ENCODE assay signal across 22 cellular contexts in genomic region chr12:104689630-104690029, GRCh38.
DNase-seq lines count a peak whose midpoint lies in the region; ATAC-seq, FAIRE-seq and TF ChIP-seq lines count a peak whose summit lies in the region.
"Had no signal": no experiment of that assay in that cellular context is flagged by ENCODE, and none has a peak within 500 bp of the region (broad histone marks: within the 10 kb centered on the region; RNA-seq: fewer than 3 reads in every experiment).

No MANE protein-coding gene starts in this region.

- H4K20me1 ChIP-seq in HepG2 (ENCODE audit: insufficient read depth, low read length), result no peaks in the 10 kb centered on the region

- POLR2A ChIA-PET in HepG2 (lab: Yijun Ruan, JAX), result no interaction called here

- H3K79me2 ChIP-seq in HepG2 (ENCODE audit: insufficient read depth, low read length), result no peaks in the 10 kb centered on the region

- H3K27ac ChIP-seq in right lobe of liver (no peak overlapping the region), HepG2 (ENCODE audit: extremely low read length, insufficient read depth, low read length) (no peak overlapping the region)
- H3K27ac ChIP-seq: brain microvascular endothelial cell, colonic mucosa, ovary had no signal

- H3K4me1 Mint-ChIP-seq in effector memory CD8-positive, alpha-beta T cell (ENCODE audit: low read depth in 2 of 2), result peaks cover 60 to 80% of the 10 kb centered on the region in 2 donors

- no peak overlapping the region for H3K9ac ChIP-seq in HepG2 (ENCODE audit: insufficient read depth, low read depth, low read length)

- H3K4me2 ChIP-seq in HepG2 (ENCODE audit: low read depth, low read length), result no peak overlapping the region

- ATAC-seq in right lobe of liver, result peak in 3 of 4 donors; percentile 53 to 60 (median 55)
- ATAC-seq in HepG2, result no peak
- ATAC-seq in effector memory CD8-positive, alpha-beta T cell (replicated peaks), result no peak
- ATAC-seq in left colon, result no peak
- ATAC-seq: K562, WTC11 had no signal

- no peaks in the 10 kb centered on the region for H3K27me3 Mint-ChIP-seq in effector memory CD8-positive, alpha-beta T cell

- TF ChIP-seq POLR2A in right lobe of liver (IDR thresholded peaks at IDR 0.05) (no peak), HepG2 (IDR thresholded peaks at IDR 0.05; ENCODE audit: insufficient read depth in 1 of 2, low read depth in 2 of 2, low read length in 2 of 2) (no peak)

- DNase-seq in SIG-M5 treated with dmso at 0.1 percent for 504 hours (lab: John Stamatoyannopoulos, UW; ENCODE audit: unreplicated experiment) (peak; percentile 37), SIG-M5 (lab: John Stamatoyannopoulos, UW) (no peak), right lobe of liver (no peak), HepG2 (ENCODE audit: low spot score) (no peak), DMS53 (lab: John Stamatoyannopoulos, UW) (no peak), iPS-NIHi11 (ENCODE audit: low spot score) (no peak), left colon (no peak)
- DNase-seq in effector memory CD8-positive, alpha-beta T cell, result no peak
- DNase-seq: 8988T; brain microvascular endothelial cell; Calu3; colonic mucosa; NCI-H1105 treated with DMSO at 0.1 percent for 48 hours; NCI-H524; ovary; right cardiac atrium; stimulated activated CD4-positive, alpha-beta T cell treated with anti-CD3 and anti-CD28 coated beads, Interleukin-15, amount 100 ng/mL, for 24 hours had no signal

- peak overlapping the region; percentile 11 to 96 for H3K27ac Mint-ChIP-seq in effector memory CD8-positive, alpha-beta T cell
- H3K27ac Mint-ChIP-seq: WTC11 had no signal

- H3K36me3 Mint-ChIP-seq in effector memory CD8-positive, alpha-beta T cell (ENCODE audit: insufficient read depth), result peaks cover 9% of the 10 kb centered on the region

- intact Hi-C loops in right lobe of liver (cut with DNase I) (no loop called here), HepG2 (cut with micrococcal nuclease; ENCODE audit: unreplicated experiment) (no loop called here), left colon (cut with DNase I, micrococcal nuclease) (no loop called here)

- 53% methylated on average over 3 of the region's 4 CpGs for WGBS in right lobe of liver (ENCODE audit: insufficient coverage, low coverage, low lambda C conversion rate, missing lambda C conversion rate)
- WGBS in HepG2 (ENCODE audit: low lambda C conversion rate), result 16% methylated on average over 4 of the region's 4 CpGs

- H3K9me3 ChIP-seq in right lobe of liver, result no peaks in the 10 kb centered on the region
- H3K9me3 ChIP-seq in HepG2 (ENCODE audit: low read length), result no peaks in the 10 kb centered on the region
- H3K9me3 ChIP-seq: colonic mucosa, HAP-1, ovary had no signal

- H3K4me1 ChIP-seq in right lobe of liver (no peaks in the 10 kb centered on the region), HepG2 (ENCODE audit: insufficient read depth, low read length) (no peaks in the 10 kb centered on the region)
- H3K4me1 ChIP-seq: colonic mucosa, HAP-1 had no signal

- H3K27me3 ChIP-seq in right lobe of liver, result no peaks in the 10 kb centered on the region
- H3K27me3 ChIP-seq in HepG2 (ENCODE audit: control insufficient read depth in 1 of 2, insufficient read depth in 2 of 2, low read length in 2 of 2), result peaks cover 3 to 5% of the 10 kb centered on the region in 2 experiments; a peak in 3 of 5 replicates
- H3K27me3 ChIP-seq: brain microvascular endothelial cell, colonic mucosa, ovary had no signal

- FAIRE-seq in HepG2 (lab: Jason Lieb, UNC), result no peak
- FAIRE-seq: GM18507, urothelium cell line had no signal

- H3K4me3 ChIP-seq in right lobe of liver (no peak overlapping the region), HepG2 (replicated peaks in 1 of 3; ENCODE audit: insufficient read depth in 1 of 3, low read depth in 2 of 3, low read length in 3 of 3) (no peak overlapping the region)
- H3K4me3 ChIP-seq: colonic mucosa, HAP-1, K562, ovary had no signal

- CTCF ChIA-PET in HepG2 (lab: Yijun Ruan, JAX; ENCODE audit: low intra/inter-chr PET ratio, low total read pairs), result no interaction called here

- TF ChIP-seq EP300 in HepG2 (IDR thresholded peaks at IDR 0.05; ENCODE audit: low read depth in 2 of 2, low read length in 2 of 2) (no peak), HepG2 (CRISPR knock-in tag; IDR thresholded peaks at IDR 0.05; ENCODE audit: borderline replicate concordance) (no peak)

- TF ChIP-seq CTCF in right lobe of liver (IDR thresholded peaks at IDR 0.05) (no peak), HepG2 (CRISPR knock-in tag; IDR thresholded peaks at IDR 0.05) (no peak)

- TF ChIP-seq RAD21 in HepG2 (CRISPR knock-in tag; IDR thresholded peaks at IDR 0.05), result no peak

- BruUV-seq in HepG2 (replicated peaks; lab: Mats Ljungman, UMichigan), result no TSS peak

- in situ Hi-C loops in HepG2 (cut with HindIII; ENCODE audit: extremely low pct_ligation_motif_present, low pct_unique_long_range_greater_than_20kb), result no loop called here

- H3K9me3 Mint-ChIP-seq in effector memory CD8-positive, alpha-beta T cell, result no peaks in the 10 kb centered on the region

- no peak overlapping the region for H2AFZ ChIP-seq in HepG2 (ENCODE audit: low read length)

- H3K36me3 ChIP-seq in right lobe of liver (no peaks in the 10 kb centered on the region), HepG2 (replicated peaks in 1 of 2; ENCODE audit: control insufficient read depth in 1 of 2, insufficient read depth in 2 of 2, low read length in 2 of 2) (no peaks in the 10 kb centered on the region)
- H3K36me3 ChIP-seq: brain microvascular endothelial cell, colonic mucosa, HAP-1, ovary had no signal

- H3K4me3 Mint-ChIP-seq in effector memory CD8-positive, alpha-beta T cell, result no peak overlapping the region
- H3K4me3 Mint-ChIP-seq: WTC11 had no signal

TF ChIP-seq in HepG2, 621 proteins besides CTCF, POLR2A, EP300 and RAD21 (continues in another document):
- TF ChIP-seq ZEB1 (IDR thresholded peaks at IDR 0.05; ENCODE audit: insufficient replicate concordance, low read depth), result no peak
- no peak for TF ChIP-seq POLR2AphosphoS5 (IDR thresholded peaks at IDR 0.05; ENCODE audit: low read depth, low read length)
- no peak for TF ChIP-seq ARNT (IDR thresholded peaks at IDR 0.05)
- TF ChIP-seq TEAD2 (CRISPR knock-in tag; IDR thresholded peaks at IDR 0.05), result no peak
- no peak for TF ChIP-seq PCBP1 (IDR thresholded peaks at IDR 0.05; ENCODE audit: borderline replicate concordance, low read depth, low read length)
- no peak for TF ChIP-seq IRF9 (CRISPR knock-in tag; IDR thresholded peaks at IDR 0.05; ENCODE audit: borderline replicate concordance)
- no peak for TF ChIP-seq NONO (IDR thresholded peaks at IDR 0.05)
- TF ChIP-seq NONO (CRISPR knock-in tag; conservative IDR thresholded peaks at IDR 0.05), result no peak
- TF ChIP-seq ZNF276 (CRISPR knock-in tag; IDR thresholded peaks at IDR 0.05; ENCODE audit: low read depth), result no peak
- TF ChIP-seq ELK4 (CRISPR knock-in tag; IDR thresholded peaks at IDR 0.05; ENCODE audit: borderline replicate concordance), result no peak
- TF ChIP-seq BATF2 (CRISPR knock-in tag; IDR thresholded peaks at IDR 0.05), result no peak
- no peak for TF ChIP-seq ZNF597 (CRISPR knock-in tag; IDR thresholded peaks at IDR 0.05)
- no peak for TF ChIP-seq CBFB (CRISPR knock-in tag; IDR thresholded peaks at IDR 0.05)
- no peak for TF ChIP-seq ZNF780A (CRISPR knock-in tag; IDR thresholded peaks at IDR 0.05)

Comparison
In these comparisons a context has a peak if more than half of its experiments do, and no peak if none do; other contexts are left out.
1. ATAC-seq: peak in right lobe of liver (3 of 4); none in HepG2 (single experiment), effector memory CD8-positive, alpha-beta T cell (single experiment) and left colon (single experiment).